In genomic region chr9:25964239-25964638, GRCh38 we compare ENCODE assay signal across 8 cellular contexts.
DNase-seq lines count a peak whose midpoint lies in the region; ATAC-seq, FAIRE-seq and TF ChIP-seq lines count a peak whose summit lies in the region.

No MANE protein-coding gene starts in this region.

- FAIRE-seq in bronchial epithelial cell (lab: Jason Lieb, UNC) (peak; percentile 13), frontal cortex (lab: Jason Lieb, UNC) (no peak)

- no peaks in the 10 kb centered on the region for H3K79me2 ChIP-seq in mesendoderm (ENCODE audit: control insufficient read depth, insufficient read depth, low read length)

- H2BK5ac ChIP-seq in mesendoderm (ENCODE audit: low read length) = no peak overlapping the region

- H3K79me1 ChIP-seq in mesendoderm (ENCODE audit: low read length) = no peaks in the 10 kb centered on the region

- H2BK120ac ChIP-seq in mesendoderm (ENCODE audit: low read depth, low read length) = no peak overlapping the region

- H3K27me3 ChIP-seq in bronchial epithelial cell (ENCODE audit: control insufficient read depth, insufficient read depth, low read length) (no peaks in the 10 kb centered on the region), mesendoderm (ENCODE audit: insufficient read depth, low read length, poor library complexity) (no peaks in the 10 kb centered on the region)

- no peaks in the 10 kb centered on the region for H3K4me1 ChIP-seq in mesendoderm (ENCODE audit: control insufficient read depth, low read depth, low read length)

- no peak overlapping the region for H3K4me2 ChIP-seq in mesendoderm (ENCODE audit: low read length)

- no peak overlapping the region for H4K5ac ChIP-seq in mesendoderm (ENCODE audit: low read length)

- peak; percentile 72 for ATAC-seq in HG02852 (IDR thresholded peaks at IDR 0.05; ENCODE audit: unreplicated experiment)
- ATAC-seq in GM21528 (IDR thresholded peaks at IDR 0.05; ENCODE audit: low FRiP score, unreplicated experiment) = no peak

- POLR2A ChIA-PET in GM10248 (lab: Yijun Ruan, JAX) = no interaction called here

- peak overlapping the region; percentile 65 for H3K18ac ChIP-seq in mesendoderm (ENCODE audit: low read length)

- peak; percentile 18 for DNase-seq in GM10248 (ENCODE audit: extremely low spot score)
- peak; percentile 60 to 81 for DNase-seq in NCI-H524 (lab: John Stamatoyannopoulos, UW)
- DNase-seq in bronchial epithelial cell (ENCODE audit: low read depth) = peak; percentile 38
- peak; percentile 95 for DNase-seq in mesendoderm
- no peak for DNase-seq in cardiac septum (ENCODE audit: low spot score)
- no peak for DNase-seq in frontal cortex (ENCODE audit: low spot score in 2 of 2)

- no peaks in the 10 kb centered on the region for H3K36me3 ChIP-seq in bronchial epithelial cell (ENCODE audit: control insufficient read depth, insufficient read depth, low read length)
- no peaks in the 10 kb centered on the region for H3K36me3 ChIP-seq in mesendoderm (ENCODE audit: control insufficient read depth, insufficient read depth, low read length)

- no peak overlapping the region for H2BK15ac ChIP-seq in mesendoderm (replicated peaks; ENCODE audit: low read depth)

- no peak overlapping the region for H2AK5ac ChIP-seq in mesendoderm (ENCODE audit: low read length)

- no peak overlapping the region for H3K9ac ChIP-seq in mesendoderm (ENCODE audit: low read length)

- intact Hi-C loops in cardiac septum (cut with DNase I) = loop anchor here (10.0 kb wide), 1 partner anchor 361 kb away; no protein-coding TSS in a partner anchor

- TF ChIP-seq CTCF in GM10248 (IDR thresholded peaks at IDR 0.05; ENCODE audit: control extremely low read depth, extremely low read depth, low read depth, missing control alignments) (peak; percentile 41), bronchial epithelial cell (IDR thresholded peaks at IDR 0.05; ENCODE audit: insufficient read depth, low read length, severe bottlenecking) (peak; percentile 52)

- H4K8ac ChIP-seq in mesendoderm (ENCODE audit: low read depth, low read length) = no peak overlapping the region

- H3K4ac ChIP-seq in mesendoderm (ENCODE audit: low read depth, low read length) = no peak overlapping the region

- H3K27ac ChIP-seq in mesendoderm (ENCODE audit: low read depth, low read length) = no peak overlapping the region

- CTCF ChIA-PET in GM10248 (lab: Yijun Ruan, JAX) = interaction anchor here (0.7 to 1.3 kb wide), 6 partner anchors 11 to 692 kb away, joined by 3 to 5 read pairs (median 3); no protein-coding TSS in a partner anchor

- H3K4me3 ChIP-seq in bronchial epithelial cell (ENCODE audit: low read depth, low read length) (no peak overlapping the region), mesendoderm (ENCODE audit: low read length) (no peak overlapping the region)

- no peak overlapping the region for H3K56ac ChIP-seq in mesendoderm (ENCODE audit: low read length)

- WGBS in mesendoderm (ENCODE audit: extremely low coverage, insufficient coverage, low lambda C conversion rate) = no CpG with 5 or more reads among the region's 3 CpGs

- H3K23ac ChIP-seq in mesendoderm (ENCODE audit: low read length) = no peak overlapping the region

Comparison
In these comparisons a context has a peak if more than half of its experiments do, and no peak if none do; other contexts are left out.
1. DNase-seq: peak in GM10248 (single experiment), NCI-H524 (2 of 2), bronchial epithelial cell (single experiment) and mesendoderm (single experiment); none in cardiac septum (single experiment) and frontal cortex (0 of 2).